Comparison of ENCODE assay signal across 15 cellular contexts in genomic region chr19:55442372-55443044, GRCh38. TPM values are rescaled to one million over a fixed set of nuclear protein-coding genes. Genes with fewer than 3 reads are reported as not detected.
DNase-seq lines count a peak whose midpoint lies in the region; ATAC-seq and TF ChIP-seq lines count a peak whose summit lies in the region.
"Had no signal": no experiment of that assay in that cellular context is flagged by ENCODE, and none has a peak within 500 bp of the region (broad histone marks: within the 10 kb centered on the region; RNA-seq: fewer than 3 reads in every experiment).

No MANE protein-coding gene starts in this region.

- no peak overlapping the region for H3K27ac ChIP-seq in VCaP
- H3K27ac ChIP-seq: adrenal gland had no signal

- ATAC-seq in left lobe of liver = peak; percentile 17

- DNase-seq in NCI-H1417 (lab: John Stamatoyannopoulos, UW) (peak; percentile 38 to 56 (median 43)), NCI-H1417 treated with DMSO at 0.1 percent for 48 hours (lab: John Stamatoyannopoulos, UW) (no peak), HUDEP-2 (lab: John Stamatoyannopoulos, UW; ENCODE audit: unreplicated experiment in 76 of 76) (peak in 40 of 76 experiments; percentile 14 to 57 (median 38)), left lobe of liver (ENCODE audit: low spot score) (no peak), UCSD-AML1 (lab: John Stamatoyannopoulos, UW; ENCODE audit: unreplicated experiment) (no peak), NCI-H1694 treated with DMSO at 0.1 percent for 48 hours (lab: John Stamatoyannopoulos, UW) (no peak), GM13977 (ENCODE audit: low spot score) (no peak)
- DNase-seq: ACHN; activated CD8-positive, alpha-beta memory T cell treated with anti-CD3 and anti-CD28 coated beads for 24 hours; adrenal gland; NCI-H446; stimulated activated CD4-positive, alpha-beta T cell treated with anti-CD3 and anti-CD28 coated beads, Interleukin-2, amount 100 ng/mL, for 48 hours had no signal

- in situ Hi-C loops in GM13977 (cut with MboI; ENCODE audit: low pct_unique_long_range_greater_than_20kb, low sequenced_read_pairs, unreplicated experiment) = no loop called here

- TF ChIP-seq CTCF in VCaP (conservative IDR thresholded peaks at IDR 0.05) (peak; percentile 19; the same call in 1 of the 2 replicates), GM13977 (IDR thresholded peaks at IDR 0.05; ENCODE audit: extremely low read depth, insufficient read depth, missing control alignments) (no peak)

RNA-seq across cellular contexts. Expression of gene SHISA7, which starts 0.6 kb away (rescaled TPM):
- not detected for total RNA-seq in left lobe of liver
- total RNA-seq: posterior vena cava had no signal

RNA-seq across cellular contexts. Expression of gene ISOC2, which starts 18.9 kb away (rescaled TPM):
- total RNA-seq in left lobe of liver = 105 TPM

RNA-seq across cellular contexts. Expression of gene C19orf85, which starts 22.0 kb away (rescaled TPM):
- total RNA-seq in left lobe of liver = not detected
- total RNA-seq: adrenal gland, lung, posterior vena cava had no signal

RNA-seq across cellular contexts. Expression of gene ZNF628, which starts 33.9 kb away (rescaled TPM):
- total RNA-seq in left lobe of liver = 5.3 TPM

RNA-seq across cellular contexts. Expression of gene UBE2S, which starts 34.9 kb away (rescaled TPM):
- 5.6 TPM for total RNA-seq in left lobe of liver

Comparison
In these comparisons a context has a peak if more than half of its experiments do, and no peak if none do; other contexts are left out.
1. DNase-seq: peak in NCI-H1417 (3 of 3) and HUDEP-2 (40 of 76); none in NCI-H1417 treated with DMSO at 0.1 percent for 48 hours (single experiment), left lobe of liver (single experiment), UCSD-AML1 (single experiment), NCI-H1694 treated with DMSO at 0.1 percent for 48 hours (single experiment) and GM13977 (single experiment).